In genomic region chr6:78831492-78831891, GRCh38 we compare ENCODE assay signal across 17 cellular contexts. TPM values are rescaled to one million over a fixed set of nuclear protein-coding genes. Genes with fewer than 3 reads are reported as not detected.
DNase-seq lines count a peak whose midpoint lies in the region; ATAC-seq and TF ChIP-seq lines count a peak whose summit lies in the region.
"Had no signal": no experiment of that assay in that cellular context is flagged by ENCODE, and none has a peak within 500 bp of the region (broad histone marks: within the 10 kb centered on the region; RNA-seq: fewer than 3 reads in every experiment).

No MANE protein-coding gene starts in this region.

- H3K27me3 ChIP-seq in body of pancreas = no peaks in the 10 kb centered on the region

- H3K4me3 ChIP-seq in body of pancreas = no peak overlapping the region

- no peaks in the 10 kb centered on the region for H3K36me3 ChIP-seq in body of pancreas (replicated peaks in 1 of 2; ENCODE audit: insufficient read depth in 1 of 2, low read depth in 2 of 2)

- ATAC-seq in body of pancreas = peak; percentile 90
- ATAC-seq in HG03457 (IDR thresholded peaks at IDR 0.05; ENCODE audit: unreplicated experiment) = no peak
- ATAC-seq: activated naive CD8-positive, alpha-beta T cell treated with anti-CD3 and anti-CD28 coated beads, Interleukin-2, amount 50 U/mL, for 24 hours; CD8-positive, alpha-beta T cell had no signal

- H3K4me1 ChIP-seq in body of pancreas = peaks cover 26% of the 10 kb centered on the region

- peak overlapping the region in 3 of 4 donors; percentile 9 to 59 (median 22) for H3K27ac ChIP-seq in body of pancreas

- WGBS in body of pancreas, 2 donors = 19 to 26% methylated on average over 2 of the region's 2 CpGs

- H3K9me3 ChIP-seq in body of pancreas = no peaks in the 10 kb centered on the region

- TF ChIP-seq CTCF in body of pancreas (IDR thresholded peaks at IDR 0.05) = no peak

- peak in 1 of 3 donors; percentile 7 for TF ChIP-seq POLR2A in body of pancreas (IDR thresholded peaks at IDR 0.05)

- intact Hi-C loops in body of pancreas (cut with DNase I) = no loop called here

- DNase-seq in LHCN-M2 (ENCODE audit: low read depth) = peak; percentile 43
- peak; percentile 43 to 53 (median 50) for DNase-seq in body of pancreas
- DNase-seq in inferior parietal cortex (ENCODE audit: extremely low spot score) = peak; percentile 50
- DNase-seq in pons (ENCODE audit: low spot score) = peak; percentile 26
- no peak for DNase-seq in dermis blood vessel endothelial cell
- DNase-seq in activated CD4-positive, CD25-positive, alpha-beta regulatory T cell treated with anti-CD3 and anti-CD28 coated beads, Interleukin-2, amount 50 U/mL, for 72 hours = no peak
- no peak for DNase-seq in cerebellar cortex (ENCODE audit: low spot score)
- DNase-seq: activated B cell treated with CpG ODN at 0.5 μM for 24 hours; activated naive CD8-positive, alpha-beta T cell treated with anti-CD3 and anti-CD28 coated beads, Interleukin-2, amount 50 U/mL, for 24 hours; CD8-positive, alpha-beta T cell; HCEC 1CT; mesenchymal stem cell; NCI-H1694 treated with DMSO at 0.1 percent for 48 hours; NCI-H446; retina; stimulated activated CD4-positive, alpha-beta T cell treated with anti-CD3 and anti-CD28 coated beads, Interleukin-1b, Interleukin-23, amount 100 ng/mL, for 48 hours had no signal

RNA-seq across cellular contexts. Expression of gene IRAK1BP1, which starts 35.9 kb away (rescaled TPM):
- total RNA-seq in LHCN-M2 (2014; rRNA removed) = 3.4 and 4.0 TPM in 2 replicates
- 1.3 TPM for polyA plus RNA-seq in LHCN-M2 (2012)
- 1 to 10 TPM; 6.9 to 9.3 TPM for total RNA-seq in body of pancreas
- 2.7 and 3.3 TPM in 2 replicates for total RNA-seq in dermis blood vessel endothelial cell

Comparison
In these comparisons a context has a peak if more than half of its experiments do, and no peak if none do; other contexts are left out.
1. DNase-seq: peak in LHCN-M2 (single experiment), body of pancreas (4 of 4), inferior parietal cortex (single experiment) and pons (single experiment); none in dermis blood vessel endothelial cell (single experiment), activated CD4-positive, CD25-positive, alpha-beta regulatory T cell treated with anti-CD3 and anti-CD28 coated beads, Interleukin-2, amount 50 U/mL, for 72 hours (single experiment) and cerebellar cortex (single experiment).